In genomic region chr14:74326369-74327152, GRCh38 we compare ENCODE assay signal across 12 cellular contexts. TPM values are rescaled to one million over a fixed set of nuclear protein-coding genes. Genes with fewer than 3 reads are reported as not detected.
DNase-seq lines count a peak whose midpoint lies in the region; ATAC-seq and TF ChIP-seq lines count a peak whose summit lies in the region.
"Had no signal": no experiment of that assay in that cellular context is flagged by ENCODE, and none has a peak within 500 bp of the region (broad histone marks: within the 10 kb centered on the region; RNA-seq: fewer than 3 reads in every experiment).

No MANE protein-coding gene starts in this region.

- H3K36me3 ChIP-seq in SK-N-SH (replicated peaks in 1 of 2; ENCODE audit: control insufficient read depth in 1 of 2, insufficient read depth in 2 of 2, low read length in 1 of 2) (no peaks in the 10 kb centered on the region), RWPE2 (ENCODE audit: low read depth) (no peaks in the 10 kb centered on the region), upper lobe of right lung (no peaks in the 10 kb centered on the region)
- H3K36me3 ChIP-seq: neutrophil, vagina had no signal

- ATAC-seq in SK-N-SH treated with all-trans-retinoic acid at 6 μM for 48 hours: no peak
- 0 out of 3 replicates have a peak, but pooled peaks have one; percentile 27 for ATAC-seq in RWPE2 (ENCODE audit: low read depth)
- no peak for ATAC-seq in upper lobe of right lung
- no peak for ATAC-seq in HG02642 (IDR thresholded peaks at IDR 0.05; ENCODE audit: poor library complexity, unreplicated experiment)
- no peak for ATAC-seq in GM18868 (IDR thresholded peaks at IDR 0.05; ENCODE audit: unreplicated experiment)
- no peak for ATAC-seq in HG02870 (IDR thresholded peaks at IDR 0.05; ENCODE audit: unreplicated experiment)

- CTCF ChIA-PET in SK-N-SH (lab: Yijun Ruan, JAX): interaction anchor here (0.8 to 3.7 kb wide), 8 partner anchors 14 to 156 kb away, joined by 3 to 37 read pairs (median 4); no protein-coding TSS in a partner anchor

- H3K4me1 ChIP-seq in SK-N-SH (ENCODE audit: control insufficient read depth in 1 of 2, insufficient read depth in 2 of 2, low read depth in 1 of 2, low read length in 1 of 2): no peaks in the 10 kb centered on the region
- H3K4me1 ChIP-seq in RWPE2 (ENCODE audit: insufficient read depth, poor library complexity, severe bottlenecking): no peaks in the 10 kb centered on the region
- H3K4me1 ChIP-seq in upper lobe of right lung: no peaks in the 10 kb centered on the region
- H3K4me1 ChIP-seq: vagina had no signal

- TF ChIP-seq CTCF in SK-N-SH (IDR thresholded peaks at IDR 0.05) (no peak), RWPE2 (IDR thresholded peaks at IDR 0.05; ENCODE audit: poor library complexity, severe bottlenecking) (no peak), upper lobe of right lung (IDR thresholded peaks at IDR 0.05) (no peak)

- H4K20me1 ChIP-seq in SK-N-SH (ENCODE audit: insufficient read depth): no peaks in the 10 kb centered on the region

- H3K27ac ChIP-seq in SK-N-SH (ENCODE audit: low read depth in 2 of 2, low read length in 1 of 2) (no peak overlapping the region), RWPE2 (ENCODE audit: poor library complexity, severe bottlenecking) (no peak overlapping the region), upper lobe of right lung (no peak overlapping the region)
- H3K27ac ChIP-seq: neutrophil, vagina had no signal

- no peak for TF ChIP-seq EP300 in SK-N-SH (IDR thresholded peaks at IDR 0.05; ENCODE audit: borderline replicate concordance in 1 of 2, low read depth in 1 of 2, low read length in 1 of 2)

- WGBS in SK-N-SH (ENCODE audit: low lambda C conversion rate): 47% methylated on average over 9 of the region's 10 CpGs

- DNase-seq in SK-N-SH (peak; percentile 10), RWPE2 (ENCODE audit: low spot score) (no peak), upper lobe of right lung (peak; percentile 50)
- DNase-seq: NCI-H1930 had no signal

- POLR2A ChIA-PET in SK-N-SH (lab: Yijun Ruan, JAX): interaction anchor here (0.6 kb wide), 1 partner anchor 79 kb away, joined by 4 read pairs; no protein-coding TSS in a partner anchor

- H2AFZ ChIP-seq in SK-N-SH (ENCODE audit: low read depth): no peak overlapping the region

- H3K9me3 ChIP-seq in SK-N-SH: no peaks in the 10 kb centered on the region
- H3K9me3 ChIP-seq in RWPE2 (ENCODE audit: severe bottlenecking): no peaks in the 10 kb centered on the region
- no peaks in the 10 kb centered on the region for H3K9me3 ChIP-seq in iPS-18c (ENCODE audit: control insufficient read depth, insufficient read depth, low read length)
- no peaks in the 10 kb centered on the region for H3K9me3 ChIP-seq in upper lobe of right lung
- H3K9me3 ChIP-seq: neutrophil, vagina had no signal

- H3K4me2 ChIP-seq in SK-N-SH: no peak overlapping the region

- no peaks in the 10 kb centered on the region for H3K27me3 ChIP-seq in SK-N-SH (ENCODE audit: insufficient read depth)
- H3K27me3 ChIP-seq in RWPE2 (ENCODE audit: insufficient read depth, poor library complexity, severe bottlenecking): no peaks in the 10 kb centered on the region
- H3K27me3 ChIP-seq in upper lobe of right lung: no peaks in the 10 kb centered on the region
- H3K27me3 ChIP-seq: vagina had no signal

- no peaks in the 10 kb centered on the region for H3K79me2 ChIP-seq in SK-N-SH (ENCODE audit: insufficient read depth)

- no peaks in the 10 kb centered on the region for H3K9me2 ChIP-seq in SK-N-SH

- H3K4me3 ChIP-seq in SK-N-SH (ENCODE audit: low read depth in 2 of 2, low read length in 1 of 2) (no peak overlapping the region), RWPE2 (ENCODE audit: severe bottlenecking) (no peak overlapping the region), iPS-18c (ENCODE audit: insufficient read depth, low read depth, low read length) (peak overlapping the region; percentile 15; the same call in 1 of the 2 replicates), upper lobe of right lung (no peak overlapping the region)
- H3K4me3 ChIP-seq: vagina had no signal

- no peak overlapping the region for H3K9ac ChIP-seq in SK-N-SH

- intact Hi-C loops in upper lobe of right lung (cut with DNase I): no loop called here

- no peaks in the 10 kb centered on the region for H3F3A ChIP-seq in SK-N-SH (replicated peaks; ENCODE audit: insufficient read depth)

- no peak for TF ChIP-seq RAD21 in SK-N-SH (IDR thresholded peaks at IDR 0.05; ENCODE audit: low read length)

TF ChIP-seq in SK-N-SH, 30 proteins besides CTCF, POLR2A, EP300 and RAD21:
- TF ChIP-seq USF2 (IDR thresholded peaks at IDR 0.05; ENCODE audit: borderline replicate concordance, low read depth, low read length) (no peak), RXRA (IDR thresholded peaks at IDR 0.05; ENCODE audit: borderline replicate concordance, low read depth) (no peak), PBX3 (IDR thresholded peaks at IDR 0.05) (no peak), GATA2 (CRISPR knock-in tag; IDR thresholded peaks at IDR 0.05) (no peak), FOXJ3 (CRISPR knock-in tag; IDR thresholded peaks at IDR 0.05) (no peak), YY1 (IDR thresholded peaks at IDR 0.05; ENCODE audit: low read depth) (no peak)

TF ChIP-seq in SK-N-SH treated with all-trans-retinoic acid at 6 μM for 48 hours, 23 proteins besides CTCF, POLR2A, EP300 and RAD21:
- TF ChIP-seq TCF4 (CRISPR knock-in tag; IDR thresholded peaks at IDR 0.05; ENCODE audit: borderline replicate concordance) (no peak), ZNF8 (CRISPR knock-in tag; IDR thresholded peaks at IDR 0.05) (no peak), ZNF565 (CRISPR knock-in tag; conservative IDR thresholded peaks at IDR 0.05; ENCODE audit: low read depth) (no peak), SNAI2 (CRISPR knock-in tag; IDR thresholded peaks at IDR 0.05) (no peak), POU6F1 (CRISPR knock-in tag; IDR thresholded peaks at IDR 0.05; ENCODE audit: borderline replicate concordance, low read depth) (no peak), TOX (CRISPR knock-in tag; IDR thresholded peaks at IDR 0.05; ENCODE audit: borderline replicate concordance) (no peak), OSR1 (CRISPR knock-in tag; IDR thresholded peaks at IDR 0.05) (no peak), ZFP3 (CRISPR knock-in tag; IDR thresholded peaks at IDR 0.05) (no peak), PATZ1 (CRISPR knock-in tag; IDR thresholded peaks at IDR 0.05; ENCODE audit: borderline replicate concordance) (no peak)

RNA-seq across cellular contexts. Expression of gene VRTN, which starts 21.7 kb away (rescaled TPM):
- not detected in 2 replicates for polyA plus RNA-seq in SK-N-SH (2012; rRNA removed)
- not detected in 2 replicates for polyA plus RNA-seq in SK-N-SH (2012; cell fraction: cytosol; rRNA removed)
- polyA plus RNA-seq in SK-N-SH (2012; cell fraction: nucleus; rRNA removed): not detected in 2 replicates
- not detected for total RNA-seq in upper lobe of right lung
- total RNA-seq: HT1080, vagina had no signal

RNA-seq across cellular contexts. Expression of gene ABCD4, which starts 23.8 kb away (rescaled TPM):
- 25.5 and 37.0 TPM in 2 replicates for polyA plus RNA-seq in SK-N-SH (2012; rRNA removed)
- polyA plus RNA-seq in SK-N-SH (2012; cell fraction: cytosol; rRNA removed): 16.2 and 18.6 TPM in 2 replicates
- 210 and 245 TPM in 2 replicates for polyA plus RNA-seq in SK-N-SH (2012; cell fraction: nucleus; rRNA removed)
- total RNA-seq in upper lobe of right lung: 48.3 TPM
